In genomic region chr20:10537850-10538480, GRCh38 we compare ENCODE assay signal across 16 cellular contexts.
A peak's percentile ranks its signal among the peaks of the same experiment; 100 is the strongest.
DNase-seq lines count a peak whose midpoint lies in the region; ATAC-seq and TF ChIP-seq lines count a peak whose summit lies in the region.
"Had no signal": no experiment of that assay in that cellular context is flagged by ENCODE, and none has a peak within 500 bp of the region (broad histone marks: within the 10 kb centered on the region; RNA-seq: fewer than 3 reads in every experiment).

No MANE protein-coding gene starts in this region.

- H3K18ac ChIP-seq in neuronal stem cell (ENCODE audit: low read length): no peak overlapping the region

- no peaks in the 10 kb centered on the region for H3K27me3 ChIP-seq in mammary epithelial cell (ENCODE audit: insufficient read depth, low read length)
- no peaks in the 10 kb centered on the region for H3K27me3 ChIP-seq in neuronal stem cell (ENCODE audit: control insufficient read depth in 3 of 3, insufficient read depth in 3 of 3, low read depth in 1 of 3, low read length in 3 of 3)
- no peaks in the 10 kb centered on the region for H3K27me3 ChIP-seq in tibial nerve
- H3K27me3 ChIP-seq: uterus had no signal

- H3K23ac ChIP-seq in neuronal stem cell (ENCODE audit: low read depth, low read length, poor library complexity): no peak overlapping the region

- no peak overlapping the region for H3K4me3 Mint-ChIP-seq in activated T-cell treated with anti-CD3 and anti-CD28 coated beads, Interleukin-2, amount 50 U/mL, for 4 hours
- H3K4me3 Mint-ChIP-seq: natural killer cell treated with Interleukin-12 subunit alpha and Interleukin-12 subunit beta and Interleukin-15 and Interleukin-18, amount 100 ng/mL, for 72 hours; stimulated activated naive CD8-positive, alpha-beta T cell treated with anti-CD3 and anti-CD28 coated beads, Interleukin-15, Interleukin-2, amounts not matched to agents 100 ng/mL and 50 ng/mL, for 24 hours had no signal

- WGBS in mammary epithelial cell (ENCODE audit: low coverage, missing lambda C conversion rate): 35% methylated on average over 2 of the region's 2 CpGs
- no CpG with 5 or more reads among the region's 2 CpGs for WGBS in neuronal stem cell (ENCODE audit: extremely low coverage in 2 of 2, insufficient read length in 2 of 2, insufficient replicate concordance in 1 of 2), 2 donors
- WGBS in tibial nerve, 2 donors: 87 to 95% methylated on average over 2 of the region's 2 CpGs

- no peaks in the 10 kb centered on the region for H3K79me1 ChIP-seq in neuronal stem cell (ENCODE audit: low read depth, low read length)

- no peaks in the 10 kb centered on the region for H4K20me1 ChIP-seq in mammary epithelial cell (ENCODE audit: insufficient read depth, low read length)

- H3K4me3 ChIP-seq in mammary epithelial cell (replicated peaks in 1 of 3; ENCODE audit: insufficient read depth in 1 of 3, low read depth in 2 of 3, low read length in 3 of 3) (no peak overlapping the region), neuronal stem cell (ENCODE audit: low read length in 2 of 2) (no peak overlapping the region), tibial nerve (no peak overlapping the region)
- H3K4me3 ChIP-seq: HAP-1, uterus had no signal

- H3K9me3 ChIP-seq in mammary epithelial cell (replicated peaks; ENCODE audit: insufficient read depth, low read length) (no peaks in the 10 kb centered on the region), neuronal stem cell (replicated peaks in 1 of 2; ENCODE audit: control insufficient read depth in 2 of 2, insufficient read depth in 1 of 2, low read depth in 1 of 2, low read length in 2 of 2) (no peaks in the 10 kb centered on the region), tibial nerve (no peaks in the 10 kb centered on the region)
- H3K9me3 ChIP-seq: HAP-1, uterus had no signal

- no peak overlapping the region for H4K8ac ChIP-seq in neuronal stem cell (ENCODE audit: low read depth, low read length)

- H3K27me3 Mint-ChIP-seq in activated T-cell treated with anti-CD3 and anti-CD28 coated beads, Interleukin-2, amount 50 U/mL, for 4 hours (ENCODE audit: low read depth): no peaks in the 10 kb centered on the region
- H3K27me3 Mint-ChIP-seq: natural killer cell treated with Interleukin-12 subunit alpha and Interleukin-12 subunit beta and Interleukin-15 and Interleukin-18, amount 100 ng/mL, for 72 hours; stimulated activated naive CD8-positive, alpha-beta T cell treated with anti-CD3 and anti-CD28 coated beads, Interleukin-15, Interleukin-2, amounts not matched to agents 100 ng/mL and 50 ng/mL, for 24 hours had no signal

- H3K4me1 Mint-ChIP-seq in activated T-cell treated with anti-CD3 and anti-CD28 coated beads, Interleukin-2, amount 50 U/mL, for 4 hours (ENCODE audit: low read depth): peaks cover 17% of the 10 kb centered on the region

- H2AFZ ChIP-seq in mammary epithelial cell (ENCODE audit: low read depth, low read length) (no peak overlapping the region), neuronal stem cell (ENCODE audit: low read length) (no peak overlapping the region)

- TF ChIP-seq POLR2A in tibial nerve (IDR thresholded peaks at IDR 0.05): no peak

- peaks cover 8% of the 10 kb centered on the region for H3K79me2 ChIP-seq in mammary epithelial cell (ENCODE audit: insufficient read depth, low read length)

- peaks cover 35% of the 10 kb centered on the region for H3K4me1 ChIP-seq in mammary epithelial cell (ENCODE audit: insufficient read depth, low read length)
- H3K4me1 ChIP-seq in neuronal stem cell (ENCODE audit: control insufficient read depth in 2 of 2, insufficient read depth in 1 of 2, low read depth in 1 of 2, low read length in 2 of 2): peaks cover 3 to 21% of the 10 kb centered on the region in 2 donors
- peaks cover 0 to 14% (median 2%) of the 10 kb centered on the region in 4 donors for H3K4me1 ChIP-seq in tibial nerve
- H3K4me1 ChIP-seq: HAP-1, uterus had no signal

- no peak overlapping the region for H3K14ac ChIP-seq in neuronal stem cell (ENCODE audit: low read length)

- no peak for ATAC-seq in activated T-cell treated with anti-CD3 and anti-CD28 coated beads, Interleukin-2, amount 50 U/mL, for 4 hours
- ATAC-seq: natural killer cell treated with Interleukin-12 subunit alpha and Interleukin-12 subunit beta and Interleukin-15 and Interleukin-18, amount 100 ng/mL, for 72 hours had no signal

- no peak overlapping the region for H3K4me2 ChIP-seq in mammary epithelial cell (ENCODE audit: insufficient read depth, low read depth, low read length)
- no peak overlapping the region for H3K4me2 ChIP-seq in neuronal stem cell (ENCODE audit: insufficient read depth, low read length, poor library complexity, severe bottlenecking)

- no TSS peak for BruUV-seq in mammary epithelial cell (replicated peaks; lab: Mats Ljungman, UMichigan)

- H3K27ac ChIP-seq in mammary epithelial cell (ENCODE audit: insufficient read depth, low read depth, low read length): no peak overlapping the region
- peak overlapping the region; percentile 44 for H3K27ac ChIP-seq in neuronal stem cell (replicated peaks; ENCODE audit: low read length)
- H3K27ac ChIP-seq in tibial nerve: no peak overlapping the region
- H3K27ac ChIP-seq: uterus had no signal

- H2BK12ac ChIP-seq in neuronal stem cell (ENCODE audit: low read length): no peak overlapping the region

- CTCF ChIA-PET in mammary epithelial cell (lab: Charles Lee; ENCODE audit: low non-redundant PET): interaction anchor here (0.5 kb wide), 1 partner anchor 103 kb away, joined by 3 read pairs; the partner anchor contains the start of gene SLX4IP

- peaks cover 2% of the 10 kb centered on the region for H3K36me3 Mint-ChIP-seq in activated T-cell treated with anti-CD3 and anti-CD28 coated beads, Interleukin-2, amount 50 U/mL, for 4 hours (ENCODE audit: insufficient read depth)
- H3K36me3 Mint-ChIP-seq: natural killer cell treated with Interleukin-12 subunit alpha and Interleukin-12 subunit beta and Interleukin-15 and Interleukin-18, amount 100 ng/mL, for 72 hours had no signal

- H3K36me3 ChIP-seq in mammary epithelial cell (ENCODE audit: insufficient read depth, low read length) (no peaks in the 10 kb centered on the region), neuronal stem cell (replicated peaks in 1 of 2; ENCODE audit: control insufficient read depth in 2 of 2, insufficient read depth in 2 of 2, low read length in 2 of 2) (no peaks in the 10 kb centered on the region), tibial nerve (no peaks in the 10 kb centered on the region)
- H3K36me3 ChIP-seq: HAP-1, uterus had no signal

- H3K9me3 Mint-ChIP-seq in activated T-cell treated with anti-CD3 and anti-CD28 coated beads, Interleukin-2, amount 50 U/mL, for 4 hours: no peaks in the 10 kb centered on the region
- H3K9me3 Mint-ChIP-seq: natural killer cell treated with Interleukin-12 subunit alpha and Interleukin-12 subunit beta and Interleukin-15 and Interleukin-18, amount 100 ng/mL, for 72 hours; stimulated activated naive CD8-positive, alpha-beta T cell treated with anti-CD3 and anti-CD28 coated beads, Interleukin-15, Interleukin-2, amounts not matched to agents 100 ng/mL and 50 ng/mL, for 24 hours had no signal

- no peak overlapping the region for H3K4ac ChIP-seq in neuronal stem cell (ENCODE audit: low read length)

- in situ Hi-C loops in mammary epithelial cell (cut with MboI; ENCODE audit: low sequenced_read_pairs in 2 of 2): loop anchor here (10.0 kb wide), 1 partner anchor 63 kb away; no protein-coding TSS in a partner anchor

- dilution Hi-C loops in mammary epithelial cell (cut with HindIII; ENCODE audit: low sequenced_read_pairs): no loop called here

- intact Hi-C loops in mammary epithelial cell (cut with micrococcal nuclease): loop anchor here (2.0 to 5.0 kb wide), 2 partner anchors 446 to 559 kb away; no protein-coding TSS in a partner anchor

- DNase-seq in AG20443 (ENCODE audit: low spot score) (peak; percentile 21), M059J (ENCODE audit: low read depth) (peak; percentile 83), mammary epithelial cell (peak; percentile 57), neuronal stem cell (ENCODE audit: low spot score) (no peak), GM20000 (ENCODE audit: low spot score) (no peak), NK-92 (lab: John Stamatoyannopoulos, UW; ENCODE audit: unreplicated experiment) (no peak), tibial nerve (ENCODE audit: low spot score in 2 of 2) (no peak)
- no peak for DNase-seq in activated T-cell treated with anti-CD3 and anti-CD28 coated beads, Interleukin-2, amount 50 U/mL, for 4 hours
- DNase-seq: activated CD4-positive, alpha-beta T cell treated with anti-CD3 and anti-CD28 coated beads, Interleukin-2, amount 50 U/mL, for 4 hours; activated T-cell treated with anti-CD3 and anti-CD28 coated beads, Interleukin-2, amount 50 U/mL, for 48 hours; NCI-H187 treated with DMSO at 0.1 percent for 48 hours; NCI-H510A treated with DMSO at 0.1 percent for 48 hours; uterus had no signal

- H2BK120ac ChIP-seq in neuronal stem cell (ENCODE audit: low read depth, low read length): no peak overlapping the region

- H2BK15ac ChIP-seq in neuronal stem cell (ENCODE audit: low read length): no peak overlapping the region

- TF ChIP-seq CTCF in mammary epithelial cell (conservative IDR thresholded peaks at IDR 0.05 in 1 of 2, IDR thresholded peaks at IDR 0.05 in 1 of 2; ENCODE audit: extremely low read depth in 1 of 2, insufficient read depth in 1 of 2, low read depth in 1 of 2, low read length in 2 of 2) (no peak), GM20000 (IDR thresholded peaks at IDR 0.05; ENCODE audit: extremely low read depth, missing control alignments) (no peak), tibial nerve (IDR thresholded peaks at IDR 0.05) (no peak)

- no peak for TF ChIP-seq EP300 in tibial nerve (IDR thresholded peaks at IDR 0.05)

- H4K91ac ChIP-seq in neuronal stem cell (ENCODE audit: low read depth, low read length, poor library complexity): no peak overlapping the region

- H3K9ac ChIP-seq in mammary epithelial cell (ENCODE audit: insufficient read depth, low read length): no peak overlapping the region
- H3K9ac ChIP-seq in neuronal stem cell (ENCODE audit: low read depth, low read length, poor library complexity): no peak overlapping the region

- H2AK5ac ChIP-seq in neuronal stem cell (ENCODE audit: low read depth, low read length): no peak overlapping the region

- H2BK5ac ChIP-seq in neuronal stem cell (ENCODE audit: low read length): no peak overlapping the region

Comparison
In these comparisons a context has a peak if more than half of its experiments do, and no peak if none do; other contexts are left out.
1. DNase-seq: peak in AG20443 (single experiment), M059J (single experiment) and mammary epithelial cell (single experiment); none in neuronal stem cell (single experiment), activated T-cell treated with anti-CD3 and anti-CD28 coated beads, Interleukin-2, amount 50 U/mL, for 4 hours (single experiment), GM20000 (single experiment), NK-92 (single experiment) and tibial nerve (0 of 2).